ENCODE assay signal across 8 cellular contexts in genomic region chr17:5500804-5501391, GRCh38. TPM values are rescaled to one million over a fixed set of nuclear protein-coding genes. Genes with fewer than 3 reads are reported as not detected.
A peak's percentile ranks its signal among the peaks of the same experiment; 100 is the strongest.
DNase-seq lines count a peak whose midpoint lies in the region; ATAC-seq and TF ChIP-seq lines count a peak whose summit lies in the region.

No MANE protein-coding gene starts in this region.

- H3K27me3 ChIP-seq in A673 (replicated peaks; ENCODE audit: insufficient read depth, low read depth, low read length, poor library complexity), result peaks cover 9% of the 10 kb centered on the region
- peaks cover 12% of the 10 kb centered on the region for H3K27me3 ChIP-seq in lower lobe of right lung (ENCODE audit: low read depth)

- CTCF ChIA-PET in A673 (lab: Charles Lee), result no interaction called here

- peak; percentile 77 to 78 for ATAC-seq in lower lobe of right lung
- no peak for ATAC-seq in HG03460 (IDR thresholded peaks at IDR 0.05; ENCODE audit: unreplicated experiment)

- H3K9me3 ChIP-seq in A673 (ENCODE audit: low read depth, low read length, poor library complexity, severe bottlenecking) (no peaks in the 10 kb centered on the region), lower lobe of right lung (no peaks in the 10 kb centered on the region)

- intact Hi-C loops in A673 (cut with micrococcal nuclease; ENCODE audit: unreplicated experiment) (no loop called here), lower lobe of right lung (cut with DNase I) (no loop called here)

- H3K36me3 ChIP-seq in A673 (ENCODE audit: insufficient read depth, low read length, poor library complexity, severe bottlenecking) (no peaks in the 10 kb centered on the region), lower lobe of right lung (peaks cover 11% of the 10 kb centered on the region)

- DNase-seq in A673 (ENCODE audit: low spot score) (peak; percentile 95), H4 (ENCODE audit: low spot score) (peak; percentile 72), NCI-H524 (lab: John Stamatoyannopoulos, UW) (peak; percentile 84 to 95), lower lobe of right lung (peak; percentile 69)
- peak; percentile 50 to 63 for DNase-seq in activated CD8-positive, alpha-beta memory T cell treated with anti-CD3 and anti-CD28 coated beads for 4 hours (ENCODE audit: low read depth in 2 of 2)
- DNase-seq in effector CD4-positive, alpha-beta T cell, result peak; percentile 71
- peak; percentile 68 for DNase-seq in stimulated activated CD4-positive, alpha-beta T cell treated with anti-CD3 and anti-CD28 coated beads, Interleukin-4, amount 100 ng/mL, for 24 hours

- H3K4me1 ChIP-seq in A673 (ENCODE audit: insufficient read depth, low read length, poor library complexity, severe bottlenecking) (peaks cover 8% of the 10 kb centered on the region), lower lobe of right lung (peaks cover 14% of the 10 kb centered on the region)

- H3K4me3 ChIP-seq in A673 (ENCODE audit: low read depth, low read length, poor library complexity, severe bottlenecking) (peak overlapping the region; percentile 73), lower lobe of right lung (peak overlapping the region; percentile 51)

- POLR2A ChIA-PET in A673 (lab: Charles Lee; ENCODE audit: low non-redundant PET), result no interaction called here

- BruUV-seq in A673 (replicated peaks; lab: Mats Ljungman, UMichigan), result no TSS peak

- TF ChIP-seq CTCF in A673 (conservative IDR thresholded peaks at IDR 0.05; ENCODE audit: low read depth, low read length) (no peak), lower lobe of right lung (IDR thresholded peaks at IDR 0.05) (no peak)

- H3K27ac ChIP-seq in A673 (ENCODE audit: low read depth, low read length, poor library complexity, severe bottlenecking) (no peak overlapping the region), lower lobe of right lung (peak overlapping the region; percentile 36)

RNA-seq across cellular contexts. Expression of gene MIS12, which starts 14.5 kb away (rescaled TPM):
- total RNA-seq in A673 (2021), result 30.6 and 33.9 TPM in 2 replicates
- total RNA-seq in H4 (2014; rRNA removed; shearing (Covaris generic)), result 22.4 and 22.9 TPM in 2 replicates
- total RNA-seq in lower lobe of right lung, result 16.1 TPM

RNA-seq across cellular contexts. Expression of gene DERL2, which starts 14.9 kb away (rescaled TPM):
- 92.4 and 97.0 TPM in 2 replicates for total RNA-seq in A673 (2021)
- total RNA-seq in H4 (2014; rRNA removed; shearing (Covaris generic)), result 21.2 and 43.2 TPM in 2 replicates
- 59.3 TPM for total RNA-seq in lower lobe of right lung

RNA-seq across cellular contexts. Expression of gene DHX33, which starts 32.1 kb away (rescaled TPM):
- total RNA-seq in A673 (2021), result 47.0 and 47.4 TPM in 2 replicates
- total RNA-seq in H4 (2014; rRNA removed; shearing (Covaris generic)), result 3.9 and 5.8 TPM in 2 replicates
- total RNA-seq in lower lobe of right lung, result 10.2 TPM
